8 cellular contexts compared by ENCODE assay signal in genomic region chr20:18496042-18496441, GRCh38. TPM values are rescaled to one million over a fixed set of nuclear protein-coding genes. Genes with fewer than 3 reads are reported as not detected.
DNase-seq lines count a peak whose midpoint lies in the region; ATAC-seq, FAIRE-seq and TF ChIP-seq lines count a peak whose summit lies in the region.

No MANE protein-coding gene starts in this region.

- H2AFZ ChIP-seq in trophoblast cell (ENCODE audit: insufficient read depth, low read length, poor library complexity): no peak overlapping the region

- H3K9ac ChIP-seq in trophoblast cell (ENCODE audit: low read length): no peak overlapping the region

- no peaks in the 10 kb centered on the region for H3K9me3 ChIP-seq in trophoblast cell (ENCODE audit: insufficient read depth, low read depth, low read length)

- H2BK5ac ChIP-seq in trophoblast cell (ENCODE audit: low read depth, low read length, poor library complexity): no peak overlapping the region

- H3K23ac ChIP-seq in trophoblast cell (ENCODE audit: low read length): no peak overlapping the region

- H3K4ac ChIP-seq in trophoblast cell (ENCODE audit: low read depth, low read length): no peak overlapping the region

- H3K36me3 ChIP-seq in trophoblast cell (ENCODE audit: control insufficient read depth in 1 of 2, insufficient read depth in 2 of 2, low read length in 2 of 2): peaks cover 0 to 6% of the 10 kb centered on the region in 2 experiments

- no peak overlapping the region for H2BK120ac ChIP-seq in trophoblast cell (ENCODE audit: insufficient read depth, low read length, poor library complexity)

- peak overlapping the region; percentile 79 for H2AK5ac ChIP-seq in trophoblast cell (ENCODE audit: low read length)

- H3K18ac ChIP-seq in trophoblast cell (ENCODE audit: low read length): no peak overlapping the region

- H4K8ac ChIP-seq in trophoblast cell (ENCODE audit: low read depth, low read length): no peak overlapping the region

- DNase-seq in GM12892 (ENCODE audit: insufficient read length) (no peak), NCI-H748 treated with DMSO at 0.1 percent for 48 hours (lab: John Stamatoyannopoulos, UW) (peak; percentile 61), ecto neural progenitor cell (ENCODE audit: low spot score) (peak; percentile 50), trophoblast cell (no peak), urothelium cell line (ENCODE audit: low spot score) (no peak), amygdala (lab: John Stamatoyannopoulos, UW) (no peak), mesenteric fat pad (ENCODE audit: low spot score) (no peak)

- FAIRE-seq in GM12892 (lab: Jason Lieb, UNC): peak; percentile 53
- no peak for FAIRE-seq in urothelium cell line (lab: Jason Lieb, UNC)

- peaks cover 3% of the 10 kb centered on the region for H3K79me2 ChIP-seq in trophoblast cell (ENCODE audit: control insufficient read depth, insufficient read depth, low read length, poor library complexity)

- TF ChIP-seq POLR2A in GM12892 (IDR thresholded peaks at IDR 0.05; ENCODE audit: low read depth, low read length): no peak

- peak overlapping the region; percentile 94 for H3K4me2 ChIP-seq in trophoblast cell (ENCODE audit: low read length)

- no peak overlapping the region for H3K27ac ChIP-seq in trophoblast cell (ENCODE audit: low read depth, low read length)

- H3K27me3 ChIP-seq in trophoblast cell (ENCODE audit: insufficient read depth, low read length): no peaks in the 10 kb centered on the region

- peak overlapping the region; percentile 12 for H4K12ac ChIP-seq in trophoblast cell (ENCODE audit: low read depth, low read length)

- peaks cover 4% of the 10 kb centered on the region for H3K79me1 ChIP-seq in trophoblast cell (ENCODE audit: low read length)

- H4K91ac ChIP-seq in trophoblast cell (ENCODE audit: low read depth, low read length): no peak overlapping the region

- no peak overlapping the region for H3K4me3 ChIP-seq in trophoblast cell (ENCODE audit: low read depth, low read length)

- H3K4me1 ChIP-seq in trophoblast cell (ENCODE audit: control insufficient read depth in 1 of 2, insufficient read depth in 2 of 2, low read length in 2 of 2): peaks cover 3 to 4% of the 10 kb centered on the region in 2 experiments

- ATAC-seq in HG03432 (IDR thresholded peaks at IDR 0.05; ENCODE audit: unreplicated experiment): no peak

- WGBS in trophoblast cell (ENCODE audit: extremely low coverage, insufficient coverage, insufficient read length): no CpG with 5 or more reads among the region's 7 CpGs

- no peak overlapping the region for H3K14ac ChIP-seq in trophoblast cell (ENCODE audit: low read length)

- H2BK12ac ChIP-seq in trophoblast cell (ENCODE audit: low read length): no peak overlapping the region

RNA-seq across cellular contexts. Expression of gene RBBP9, which starts 1.0 kb away (rescaled TPM):
- polyA plus RNA-seq in GM12892 (2012; ENCODE audit: missing spikeins): 16.2 TPM
- polyA plus RNA-seq in trophoblast cell (2013): 8.6 and 9.6 TPM in 2 replicates
- 16.9 TPM for total RNA-seq in mesenteric fat pad

RNA-seq across cellular contexts. Expression of gene SEC23B, which starts 11.7 kb away (rescaled TPM):
- 57.0 TPM for polyA plus RNA-seq in GM12892 (2012; ENCODE audit: missing spikeins)
- 52.2 and 54.2 TPM in 2 replicates for polyA plus RNA-seq in trophoblast cell (2013)
- 43.6 TPM for total RNA-seq in mesenteric fat pad

RNA-seq across cellular contexts. Expression of gene POLR3F, which starts 28.9 kb away (rescaled TPM):
- 9.1 TPM for polyA plus RNA-seq in GM12892 (2012; ENCODE audit: missing spikeins)
- polyA plus RNA-seq in trophoblast cell (2013): 7.1 and 7.6 TPM in 2 replicates
- total RNA-seq in mesenteric fat pad: 7.5 TPM

RNA-seq across cellular contexts. Expression of gene DZANK1, which starts 29.2 kb away (rescaled TPM):
- polyA plus RNA-seq in GM12892 (2012; ENCODE audit: missing spikeins): 4.3 TPM
- 1.4 TPM in 2 replicates for polyA plus RNA-seq in trophoblast cell (2013)
- total RNA-seq in mesenteric fat pad: 1.3 TPM

Comparison
In these comparisons a context has a peak if more than half of its experiments do, and no peak if none do; other contexts are left out.
1. DNase-seq: peak in NCI-H748 treated with DMSO at 0.1 percent for 48 hours (single experiment) and ecto neural progenitor cell (single experiment); none in GM12892 (single experiment), trophoblast cell (0 of 2), urothelium cell line (single experiment), amygdala (0 of 56) and mesenteric fat pad (single experiment).